8 cellular contexts compared by ENCODE assay signal in genomic region chr1:89483010-89483756, GRCh38. TPM values are rescaled to one million over a fixed set of nuclear protein-coding genes. Genes with fewer than 3 reads are reported as not detected.
A peak's percentile ranks its signal among the peaks of the same experiment; 100 is the strongest.
DNase-seq lines count a peak whose midpoint lies in the region; ATAC-seq and TF ChIP-seq lines count a peak whose summit lies in the region.

No MANE protein-coding gene starts in this region.

- TF ChIP-seq EP300 in stomach (IDR thresholded peaks at IDR 0.05) = no peak

- ATAC-seq in GM18868 (IDR thresholded peaks at IDR 0.05; ENCODE audit: unreplicated experiment) = peak; percentile 82

- no peaks in the 10 kb centered on the region for H3K27me3 Mint-ChIP-seq in neural crest cell (ENCODE audit: low read depth)

- H3K4me1 ChIP-seq in Peyer's patch (no peaks in the 10 kb centered on the region), stomach (no peaks in the 10 kb centered on the region)

- no peaks in the 10 kb centered on the region for H3K27me3 ChIP-seq in Peyer's patch
- no peaks in the 10 kb centered on the region for H3K27me3 ChIP-seq in stomach

- intact Hi-C loops in stomach (cut with DNase I; ENCODE audit: low total_unique reads) = loop anchor here (10.0 kb wide), 2 partner anchors 122 to 282 kb away; no protein-coding TSS in a partner anchor

- 13 to 22% (median 16%) methylated on average over 3 of the region's 3 CpGs for WGBS in stomach, 5 donors

- H3K4me3 Mint-ChIP-seq in neural crest cell = no peak overlapping the region

- H3K36me3 Mint-ChIP-seq in neural crest cell (ENCODE audit: low read depth) = peaks cover 2% of the 10 kb centered on the region

- H3K9me3 ChIP-seq in Peyer's patch = peaks cover 0 to 6% (median 0%) of the 10 kb centered on the region in 4 donors
- peaks cover 0 to 10% (median 5%) of the 10 kb centered on the region in 4 donors for H3K9me3 ChIP-seq in stomach

- no peak overlapping the region for H3K27ac ChIP-seq in Peyer's patch
- no peak overlapping the region for H3K27ac ChIP-seq in stomach

- H3K4me3 ChIP-seq in LNCaP clone FGC (ENCODE audit: low read depth, low read length) = no peak overlapping the region
- no peak overlapping the region for H3K4me3 ChIP-seq in Peyer's patch
- H3K4me3 ChIP-seq in stomach = no peak overlapping the region

- H3K36me3 ChIP-seq in Peyer's patch = no peaks in the 10 kb centered on the region
- no peaks in the 10 kb centered on the region for H3K36me3 ChIP-seq in stomach

- H3K4me1 Mint-ChIP-seq in neural crest cell = no peaks in the 10 kb centered on the region

- no peak overlapping the region for H3K27ac Mint-ChIP-seq in neural crest cell (ENCODE audit: unreplicated experiment)

- no peak for TF ChIP-seq POLR2A in Peyer's patch (IDR thresholded peaks at IDR 0.05)
- no peak for TF ChIP-seq POLR2A in stomach (IDR thresholded peaks at IDR 0.05)

- peaks cover 9% of the 10 kb centered on the region for H3K9me3 Mint-ChIP-seq in neural crest cell

- peak; percentile 59 for DNase-seq in A172 (ENCODE audit: low spot score)
- peak; percentile 36 for DNase-seq in LNCaP clone FGC (ENCODE audit: low read depth)
- DNase-seq in Peyer's patch = peak; percentile 55 to 92 (median 82)
- DNase-seq in activated T-cell treated with anti-CD3 and anti-CD28 coated beads, Interleukin-2, amount 50 U/mL, for 48 hours = peak; percentile 79 to 82
- peak; percentile 88 for DNase-seq in fibroblast of peridontal ligament (ENCODE audit: extremely low read depth)
- DNase-seq in neural crest cell (ENCODE audit: low read depth, low spot score) = peak; percentile 78
- DNase-seq in stomach = peak; percentile 81

- peak; percentile 67 for TF ChIP-seq CTCF in LNCaP clone FGC (IDR thresholded peaks at IDR 0.05; ENCODE audit: control insufficient read depth, extremely low read depth, insufficient read depth)
- peak; percentile 42 to 78 (median 75) for TF ChIP-seq CTCF in Peyer's patch (IDR thresholded peaks at IDR 0.05)
- peak; percentile 85 for TF ChIP-seq CTCF in neural crest cell (conservative IDR thresholded peaks at IDR 0.05)
- TF ChIP-seq CTCF in stomach (IDR thresholded peaks at IDR 0.05) = peak in 4 of 7 experiments; percentile 36 to 72 (median 56)

RNA-seq across cellular contexts. Expression of gene LRRC8B, which starts 41.4 kb away (rescaled TPM):
- total RNA-seq in A172 (2014; rRNA removed; shearing (Covaris generic)) = 1.4 and 3.9 TPM in 2 replicates
- 10 to 100 TPM in 1 of 4 donors, 1 to 10 TPM in 3; 5.0 to 12.1 (median 7.9) TPM for total RNA-seq in Peyer's patch
- total RNA-seq in neural crest cell = 21.7 and 23.5 TPM in 2 replicates
- total RNA-seq in stomach = 10 to 100 TPM in 4 of 5 donors, 1 to 10 TPM in 1; 1.2 to 27.4 (median 15.2) TPM
- polyA plus RNA-seq in stomach = 1 to 10 TPM; 1.4 to 1.8 (median 1.6) TPM

Comparison
In these comparisons a context has a peak if more than half of its experiments do, and no peak if none do; other contexts are left out.
1. DNase-seq: peak in every context shown above with its lines; median percentile 88 in fibroblast of peridontal ligament; 82 in Peyer's patch; 81 in stomach; 80 in activated T-cell treated with anti-CD3 and anti-CD28 coated beads, Interleukin-2, amount 50 U/mL, for 48 hours; 78 in neural crest cell; 59 in A172; 36 in LNCaP clone FGC.